ENCODE assay signal across 13 cellular contexts in genomic region chr7:41046221-41046761, GRCh38.
DNase-seq lines count a peak whose midpoint lies in the region; ATAC-seq and TF ChIP-seq lines count a peak whose summit lies in the region.
"Had no signal": no experiment of that assay in that cellular context is flagged by ENCODE, and none has a peak within 500 bp of the region (broad histone marks: within the 10 kb centered on the region; RNA-seq: fewer than 3 reads in every experiment).

No MANE protein-coding gene starts in this region.

- H3K27me3 ChIP-seq in adipocyte (replicated peaks; ENCODE audit: control insufficient read depth, insufficient read depth, low read length) (no peaks in the 10 kb centered on the region), cardiac muscle cell (no peaks in the 10 kb centered on the region)
- H3K27me3 ChIP-seq: neural progenitor cell had no signal

- H3K36me3 Mint-ChIP-seq in activated CD8-positive, alpha-beta T cell treated with anti-CD3 and anti-CD28 coated beads for 36 hours (ENCODE audit: low read depth), result no peaks in the 10 kb centered on the region
- H3K36me3 Mint-ChIP-seq in activated CD4-positive, alpha-beta memory T cell treated with anti-CD3 and anti-CD28 coated beads for 36 hours, result no peaks in the 10 kb centered on the region
- H3K36me3 Mint-ChIP-seq: CD4-positive, alpha-beta memory T cell; neural progenitor cell had no signal

- POLR2A ChIA-PET in activated CD8-positive, alpha-beta T cell treated with anti-CD3 and anti-CD28 coated beads for 36 hours (lab: Charles Lee), result no interaction called here
- POLR2A ChIA-PET in activated CD4-positive, alpha-beta memory T cell treated with anti-CD3 and anti-CD28 coated beads for 36 hours (lab: Charles Lee), result no interaction called here

- H3K4me1 Mint-ChIP-seq in activated CD8-positive, alpha-beta T cell treated with anti-CD3 and anti-CD28 coated beads for 36 hours (ENCODE audit: low read depth), result no peaks in the 10 kb centered on the region
- H3K4me1 Mint-ChIP-seq in activated CD4-positive, alpha-beta memory T cell treated with anti-CD3 and anti-CD28 coated beads for 36 hours (ENCODE audit: low read depth), result no peaks in the 10 kb centered on the region
- H3K4me1 Mint-ChIP-seq: CD4-positive, alpha-beta memory T cell had no signal

- no peak overlapping the region for H3K27ac Mint-ChIP-seq in activated CD8-positive, alpha-beta T cell treated with anti-CD3 and anti-CD28 coated beads for 36 hours
- H3K27ac Mint-ChIP-seq in activated CD4-positive, alpha-beta memory T cell treated with anti-CD3 and anti-CD28 coated beads for 36 hours, result no peak overlapping the region
- H3K27ac Mint-ChIP-seq: CD4-positive, alpha-beta memory T cell; neural progenitor cell; T-helper 1 cell treated with Interleukin-12 subunit alpha and Interleukin-12 subunit beta and Interleukin-4 antibody, amounts not matched to agents 30 μg/mL and 1 μg/mL, for 36 hours had no signal

- TF ChIP-seq CTCF in cardiac muscle cell (IDR thresholded peaks at IDR 0.05; ENCODE audit: low read depth, low read length), result no peak
- no peak for TF ChIP-seq CTCF in activated CD8-positive, alpha-beta T cell treated with anti-CD3 and anti-CD28 coated beads for 36 hours (IDR thresholded peaks at IDR 0.05)

- H3K9me3 Mint-ChIP-seq in activated CD8-positive, alpha-beta T cell treated with anti-CD3 and anti-CD28 coated beads for 36 hours, result peaks cover 7% of the 10 kb centered on the region
- peaks cover 14% of the 10 kb centered on the region for H3K9me3 Mint-ChIP-seq in activated CD4-positive, alpha-beta memory T cell treated with anti-CD3 and anti-CD28 coated beads for 36 hours

- H3K4me3 Mint-ChIP-seq in activated CD8-positive, alpha-beta T cell treated with anti-CD3 and anti-CD28 coated beads for 36 hours, result no peak overlapping the region
- H3K4me3 Mint-ChIP-seq in activated CD4-positive, alpha-beta memory T cell treated with anti-CD3 and anti-CD28 coated beads for 36 hours, result no peak overlapping the region
- H3K4me3 Mint-ChIP-seq: CD4-positive, alpha-beta memory T cell; neural progenitor cell; T-helper 1 cell treated with Interleukin-12 subunit alpha and Interleukin-12 subunit beta and Interleukin-4 antibody, amounts not matched to agents 30 μg/mL and 1 μg/mL, for 36 hours had no signal

- intact Hi-C loops in activated CD8-positive, alpha-beta T cell treated with anti-CD3 and anti-CD28 coated beads for 36 hours (cut with micrococcal nuclease), result no loop called here
- intact Hi-C loops in activated CD4-positive, alpha-beta memory T cell treated with anti-CD3 and anti-CD28 coated beads for 36 hours (cut with micrococcal nuclease), result no loop called here

- H3K4me3 ChIP-seq in adipocyte (ENCODE audit: low read length) (no peak overlapping the region), cardiac muscle cell (no peak overlapping the region), skeletal muscle cell (ENCODE audit: low read depth, low read length) (no peak overlapping the region)
- H3K4me3 ChIP-seq: neural progenitor cell, thoracic aorta had no signal

- peak; percentile 83 for DNase-seq in M059J (ENCODE audit: low read depth)
- DNase-seq in adipocyte (ENCODE audit: low read depth), result peak; percentile 21
- DNase-seq in cardiac muscle cell (ENCODE audit: low read depth in 1 of 2, low spot score in 1 of 2), result peak in 1 of 2 donors; percentile 77
- peak; percentile 64 for DNase-seq in skeletal muscle cell (ENCODE audit: low read depth)
- DNase-seq in activated CD8-positive, alpha-beta T cell treated with anti-CD3 and anti-CD28 coated beads for 36 hours, result no peak
- DNase-seq in activated CD4-positive, alpha-beta memory T cell treated with anti-CD3 and anti-CD28 coated beads for 36 hours, result no peak
- DNase-seq: activated effector memory CD4-positive, alpha-beta T cell treated with anti-CD3 and anti-CD28 coated beads, Interleukin-2, amount 50 U/mL, for 16 hours; CD4-positive, alpha-beta memory T cell; Karpas-422 had no signal

- no peaks in the 10 kb centered on the region for H3K36me3 ChIP-seq in adipocyte (ENCODE audit: control insufficient read depth, insufficient read depth, low read length, severe bottlenecking)
- H3K36me3 ChIP-seq in cardiac muscle cell, result no peaks in the 10 kb centered on the region
- H3K36me3 ChIP-seq: neural progenitor cell, thoracic aorta had no signal

- H3K4me1 ChIP-seq in adipocyte (ENCODE audit: control insufficient read depth, insufficient read depth, low read length), result peaks cover 25% of the 10 kb centered on the region
- H3K4me1 ChIP-seq in cardiac muscle cell (ENCODE audit: low read depth), result peaks cover 30% of the 10 kb centered on the region

- H3K9ac ChIP-seq in adipocyte (ENCODE audit: low read length), result no peak overlapping the region
- H3K9ac ChIP-seq: neural progenitor cell had no signal

- peaks cover 8% of the 10 kb centered on the region for H3K9me3 ChIP-seq in adipocyte (ENCODE audit: control insufficient read depth, low read length)
- H3K9me3 ChIP-seq in cardiac muscle cell (ENCODE audit: low read depth), result no peaks in the 10 kb centered on the region
- H3K9me3 ChIP-seq: thoracic aorta had no signal

- ATAC-seq in activated CD8-positive, alpha-beta T cell treated with anti-CD3 and anti-CD28 coated beads for 36 hours, result no peak
- no peak for ATAC-seq in GM19395 (IDR thresholded peaks at IDR 0.05; ENCODE audit: unreplicated experiment)

- peak overlapping the region; percentile 80 for H3K27ac ChIP-seq in cardiac muscle cell
- H3K27ac ChIP-seq: neural progenitor cell, thoracic aorta had no signal

- CTCF ChIA-PET in activated CD8-positive, alpha-beta T cell treated with anti-CD3 and anti-CD28 coated beads for 36 hours (lab: Charles Lee), result no interaction called here
- CTCF ChIA-PET in activated CD4-positive, alpha-beta memory T cell treated with anti-CD3 and anti-CD28 coated beads for 36 hours (lab: Charles Lee), result interaction anchor here (1.0 kb wide), 1 partner anchor 41 kb away, joined by 3 read pairs; no protein-coding TSS in a partner anchor

- H3K27me3 Mint-ChIP-seq in activated CD8-positive, alpha-beta T cell treated with anti-CD3 and anti-CD28 coated beads for 36 hours, result no peaks in the 10 kb centered on the region
- H3K27me3 Mint-ChIP-seq in activated CD4-positive, alpha-beta memory T cell treated with anti-CD3 and anti-CD28 coated beads for 36 hours, result no peaks in the 10 kb centered on the region
- H3K27me3 Mint-ChIP-seq: CD4-positive, alpha-beta memory T cell had no signal

Comparison
In these comparisons a context has a peak if more than half of its experiments do, and no peak if none do; other contexts are left out.
1. DNase-seq: peak in M059J (single experiment), adipocyte (single experiment) and skeletal muscle cell (single experiment); none in activated CD8-positive, alpha-beta T cell treated with anti-CD3 and anti-CD28 coated beads for 36 hours (single experiment) and activated CD4-positive, alpha-beta memory T cell treated with anti-CD3 and anti-CD28 coated beads for 36 hours (single experiment).